Comparison of ENCODE assay signal across 27 cellular contexts in genomic region chr13:54742984-54743383, GRCh38.
"Had no signal": no experiment of that assay in that cellular context is flagged by ENCODE, and none has a peak within 500 bp of the region (broad histone marks: within the 10 kb centered on the region; RNA-seq: fewer than 3 reads in every experiment).

No MANE protein-coding gene starts in this region.

- H3K27me3 Mint-ChIP-seq: activated CD4-positive, alpha-beta memory T cell treated with anti-CD3 and anti-CD28 coated beads, Interleukin-2, amount 10 ng/mL, durations not matched to agents 7 days and 5 days; activated CD4-positive, alpha-beta T cell treated with anti-CD3 and anti-CD28 coated beads, Interleukin-2, amount 10 ng/mL, durations not matched to agents 7 days and 5 days; activated naive CD8-positive, alpha-beta T cell; central memory CD8-positive, alpha-beta T cell; dendritic cell treated with granulocyte-macrophage colony-stimulating factor and Interleukin-4, amounts not matched to agents 40 ng/mL and 50 ng/mL, for 4 days; naive thymus-derived CD8-positive, alpha-beta T cell; stimulated activated naive B cell treated with anti-CD40 and anti-IgM and Interleukin-4, amounts not matched to agents 10 μg/mL and 1 μg/mL and 100 μg/mL, for 72 hours had no signal

- H3K4me3 Mint-ChIP-seq: activated CD4-positive, alpha-beta memory T cell treated with anti-CD3 and anti-CD28 coated beads, Interleukin-2, amount 10 ng/mL, durations not matched to agents 7 days and 5 days; activated CD4-positive, alpha-beta T cell treated with anti-CD3 and anti-CD28 coated beads, Interleukin-2, amount 10 ng/mL, durations not matched to agents 7 days and 5 days; activated naive CD8-positive, alpha-beta T cell; activated T-cell treated with anti-CD3 and anti-CD28 coated beads, Interleukin-2, amount 50 U/mL, for 4 hours; central memory CD8-positive, alpha-beta T cell; dendritic cell treated with granulocyte-macrophage colony-stimulating factor and Interleukin-4, amounts not matched to agents 40 ng/mL and 50 ng/mL, for 4 days; immature natural killer cell; naive thymus-derived CD8-positive, alpha-beta T cell; neural progenitor cell; stimulated activated naive B cell treated with anti-CD40 and anti-IgM and Interleukin-4, amounts not matched to agents 10 μg/mL and 1 μg/mL and 100 μg/mL, for 72 hours had no signal

- H3K27ac Mint-ChIP-seq: activated CD4-positive, alpha-beta memory T cell treated with anti-CD3 and anti-CD28 coated beads, Interleukin-2, amount 10 ng/mL, durations not matched to agents 7 days and 5 days; activated CD4-positive, alpha-beta T cell treated with anti-CD3 and anti-CD28 coated beads, Interleukin-2, amount 10 ng/mL, durations not matched to agents 7 days and 5 days; activated naive CD8-positive, alpha-beta T cell; dendritic cell treated with granulocyte-macrophage colony-stimulating factor and Interleukin-4, amounts not matched to agents 40 ng/mL and 50 ng/mL, for 4 days; immature natural killer cell; naive thymus-derived CD8-positive, alpha-beta T cell; neural progenitor cell; stimulated activated naive B cell treated with anti-CD40 and anti-IgM and Interleukin-4, amounts not matched to agents 10 μg/mL and 1 μg/mL and 100 μg/mL, for 72 hours had no signal

- H3K36me3 Mint-ChIP-seq: activated naive CD8-positive, alpha-beta T cell; immature natural killer cell; naive thymus-derived CD8-positive, alpha-beta T cell; neural progenitor cell; stimulated activated naive B cell treated with anti-CD40 and anti-IgM and Interleukin-4, amounts not matched to agents 10 μg/mL and 1 μg/mL and 100 μg/mL, for 72 hours had no signal

- H3K4me1 Mint-ChIP-seq: activated CD4-positive, alpha-beta memory T cell treated with anti-CD3 and anti-CD28 coated beads, Interleukin-2, amount 10 ng/mL, durations not matched to agents 7 days and 5 days; activated CD4-positive, alpha-beta T cell treated with anti-CD3 and anti-CD28 coated beads, Interleukin-2, amount 10 ng/mL, durations not matched to agents 7 days and 5 days; central memory CD8-positive, alpha-beta T cell; immature natural killer cell; naive thymus-derived CD8-positive, alpha-beta T cell; neural progenitor cell; stimulated activated naive B cell treated with anti-CD40 and anti-IgM and Interleukin-4, amounts not matched to agents 10 μg/mL and 1 μg/mL and 100 μg/mL, for 72 hours had no signal

- H3K9me3 Mint-ChIP-seq: dendritic cell treated with granulocyte-macrophage colony-stimulating factor and Interleukin-4, amounts not matched to agents 40 ng/mL and 50 ng/mL, for 4 days; neural progenitor cell had no signal

- ATAC-seq: activated T-cell treated with anti-CD3 and anti-CD28 coated beads, Interleukin-2, amount 50 U/mL, for 4 hours; foreskin keratinocyte; heart left ventricle; left colon; naive thymus-derived CD8-positive, alpha-beta T cell; right cardiac atrium; stimulated activated naive B cell treated with anti-CD40 and anti-IgM and Interleukin-4, amounts not matched to agents 10 μg/mL and 1 μg/mL and 100 μg/mL, for 72 hours had no signal

- DNase-seq: activated CD4-positive, alpha-beta memory T cell treated with anti-CD3 and anti-CD28 coated beads, Interleukin-2, amount 10 ng/mL, durations not matched to agents 7 days and 5 days; activated CD4-positive, alpha-beta T cell treated with anti-CD3 and anti-CD28 coated beads, Interleukin-2, amount 10 ng/mL, durations not matched to agents 7 days and 5 days; activated CD4-positive, CD25-positive, alpha-beta regulatory T cell treated with anti-CD3 and anti-CD28 coated beads, Interleukin-2, amount 50 U/mL, for 72 hours; activated naive CD4-positive, alpha-beta T cell treated with Interleukin-2 at 50 U/mL for 16 hours; activated T-cell treated with anti-CD3 and anti-CD28 coated beads, Interleukin-2, amount 50 U/mL, for 4 hours; anterior cingulate cortex; foreskin keratinocyte; heart left ventricle; hypothalamus; immature natural killer cell; kidney; left colon; mammary epithelial cell; midbrain; naive thymus-derived CD8-positive, alpha-beta T cell; occipital lobe; right cardiac atrium; stimulated activated CD4-positive, alpha-beta T cell treated with anti-CD3 and anti-CD28 coated beads, Interleukin-15, amount 100 ng/mL, for 24 hours; stimulated activated CD4-positive, alpha-beta T cell treated with anti-CD3 and anti-CD28 coated beads, Interleukin-2, amount 100 ng/mL, for 24 hours; stimulated activated naive B cell treated with anti-CD40 and anti-IgM and Interleukin-4, amounts not matched to agents 10 μg/mL and 1 μg/mL and 100 μg/mL, for 72 hours; stomach; thyroid gland; upper lobe of left lung had no signal
